1 cellular context compared by ENCODE assay signal in the genomic region with DNA sequence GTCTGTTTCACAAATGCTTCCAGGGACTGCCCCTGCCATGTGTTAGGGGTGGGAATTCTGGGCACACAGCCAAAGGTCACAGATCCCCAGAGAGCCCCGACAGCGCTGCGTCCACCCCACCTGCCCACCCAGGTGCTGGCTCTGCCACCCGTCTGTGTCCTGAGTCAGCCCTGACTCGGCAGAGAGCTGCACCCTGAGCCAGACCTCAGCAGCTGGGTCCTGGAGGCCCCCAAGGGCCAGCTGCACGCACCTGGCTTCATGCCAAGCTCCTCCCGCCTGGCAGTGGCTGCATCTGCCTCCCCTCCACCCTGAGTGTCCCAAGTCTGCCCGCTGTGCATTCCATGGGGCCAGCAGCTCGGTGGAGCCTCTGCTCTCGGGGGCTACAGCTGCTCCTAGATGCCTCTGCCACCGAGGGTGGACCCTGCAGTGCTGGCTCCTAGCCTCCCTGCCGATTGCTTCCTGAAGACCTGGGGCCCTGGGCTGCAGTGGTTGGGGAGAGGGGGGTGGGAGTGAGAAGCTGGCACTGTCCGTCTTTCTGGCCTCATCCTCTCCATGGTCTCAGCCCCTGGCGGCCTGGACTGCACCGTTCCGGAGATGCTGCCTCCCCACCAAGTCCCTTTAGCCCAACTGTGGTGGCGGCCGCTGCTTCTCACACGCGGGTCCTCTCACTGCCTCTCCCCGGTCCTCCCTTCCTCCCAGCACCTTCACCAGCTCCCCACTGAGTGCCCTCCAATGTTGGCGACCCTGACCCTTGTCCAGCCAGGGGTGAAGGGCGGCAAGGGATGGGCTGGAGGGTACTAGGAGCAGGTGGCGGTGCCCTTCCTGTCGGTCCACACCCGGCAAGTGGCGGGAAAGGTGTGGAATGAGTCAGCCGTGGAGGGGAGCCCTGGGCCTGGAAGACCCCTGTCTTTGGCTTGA.
TF ChIP-seq lines count a peak whose summit lies in the region.

No MANE protein-coding gene starts in this region.

TF ChIP-seq in HepG2, 621 proteins besides CTCF, POLR2A, EP300 and RAD21 (continued from another document and continues in another):
- TF ChIP-seq SOX13 (IDR thresholded peaks at IDR 0.05), result no peak
- peak in 1 of 2 experiments; percentile 74; a peak in 1 of 4 replicates for TF ChIP-seq SOX13 (CRISPR knock-in tag; conservative IDR thresholded peaks at IDR 0.05 in 1 of 2, IDR thresholded peaks at IDR 0.05 in 1 of 2)
- TF ChIP-seq ZNF446 (CRISPR knock-in tag; IDR thresholded peaks at IDR 0.05), result no peak
- TF ChIP-seq ZNF83 (CRISPR knock-in tag; IDR thresholded peaks at IDR 0.05; ENCODE audit: borderline replicate concordance), result no peak
- TF ChIP-seq, protein P1, sequence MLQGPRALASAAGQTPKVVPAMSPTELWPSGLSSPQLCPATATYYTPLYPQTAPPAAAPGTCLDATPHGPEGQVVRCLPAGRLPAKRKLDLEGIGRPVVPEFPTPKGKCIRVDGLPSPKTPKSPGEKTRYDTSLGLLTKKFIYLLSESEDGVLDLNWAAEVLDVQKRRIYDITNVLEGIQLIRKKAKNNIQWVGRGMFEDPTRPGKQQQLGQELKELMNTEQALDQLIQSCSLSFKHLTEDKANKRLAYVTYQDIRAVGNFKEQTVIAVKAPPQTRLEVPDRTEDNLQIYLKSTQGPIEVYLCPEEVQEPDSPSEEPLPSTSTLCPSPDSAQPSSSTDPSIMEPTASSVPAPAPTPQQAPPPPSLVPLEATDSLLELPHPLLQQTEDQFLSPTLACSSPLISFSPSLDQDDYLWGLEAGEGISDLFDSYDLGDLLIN (CRISPR knock-in tag; IDR thresholded peaks at IDR 0.05; ENCODE audit: borderline replicate concordance), result peak; percentile 54; the same call in 1 of the 2 replicates
- TF ChIP-seq, protein P2, sequence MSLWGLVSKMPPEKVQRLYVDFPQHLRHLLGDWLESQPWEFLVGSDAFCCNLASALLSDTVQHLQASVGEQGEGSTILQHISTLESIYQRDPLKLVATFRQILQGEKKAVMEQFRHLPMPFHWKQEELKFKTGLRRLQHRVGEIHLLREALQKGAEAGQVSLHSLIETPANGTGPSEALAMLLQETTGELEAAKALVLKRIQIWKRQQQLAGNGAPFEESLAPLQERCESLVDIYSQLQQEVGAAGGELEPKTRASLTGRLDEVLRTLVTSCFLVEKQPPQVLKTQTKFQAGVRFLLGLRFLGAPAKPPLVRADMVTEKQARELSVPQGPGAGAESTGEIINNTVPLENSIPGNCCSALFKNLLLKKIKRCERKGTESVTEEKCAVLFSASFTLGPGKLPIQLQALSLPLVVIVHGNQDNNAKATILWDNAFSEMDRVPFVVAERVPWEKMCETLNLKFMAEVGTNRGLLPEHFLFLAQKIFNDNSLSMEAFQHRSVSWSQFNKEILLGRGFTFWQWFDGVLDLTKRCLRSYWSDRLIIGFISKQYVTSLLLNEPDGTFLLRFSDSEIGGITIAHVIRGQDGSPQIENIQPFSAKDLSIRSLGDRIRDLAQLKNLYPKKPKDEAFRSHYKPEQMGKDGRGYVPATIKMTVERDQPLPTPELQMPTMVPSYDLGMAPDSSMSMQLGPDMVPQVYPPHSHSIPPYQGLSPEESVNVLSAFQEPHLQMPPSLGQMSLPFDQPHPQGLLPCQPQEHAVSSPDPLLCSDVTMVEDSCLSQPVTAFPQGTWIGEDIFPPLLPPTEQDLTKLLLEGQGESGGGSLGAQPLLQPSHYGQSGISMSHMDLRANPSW (CRISPR knock-in tag; IDR thresholded peaks at IDR 0.05; ENCODE audit: borderline replicate concordance), result peak; percentile 63; the same call in 1 of the 2 replicates
- peak; percentile 87 for TF ChIP-seq MED1 (CRISPR knock-in tag; IDR thresholded peaks at IDR 0.05)
- TF ChIP-seq HMG20A (CRISPR knock-in tag; IDR thresholded peaks at IDR 0.05; ENCODE audit: borderline replicate concordance), result peak; percentile 31; the same call in 1 of the 2 replicates
- TF ChIP-seq ZNF224 (CRISPR knock-in tag; IDR thresholded peaks at IDR 0.05), result no peak
- peak; percentile 34; the same call in 1 of the 2 replicates for TF ChIP-seq ZNF121 (CRISPR knock-in tag; IDR thresholded peaks at IDR 0.05)
- TF ChIP-seq RBM39 (IDR thresholded peaks at IDR 0.05; ENCODE audit: low read depth, low read length, poor library complexity, severe bottlenecking), result peak; percentile 69
- TF ChIP-seq, protein P3, sequence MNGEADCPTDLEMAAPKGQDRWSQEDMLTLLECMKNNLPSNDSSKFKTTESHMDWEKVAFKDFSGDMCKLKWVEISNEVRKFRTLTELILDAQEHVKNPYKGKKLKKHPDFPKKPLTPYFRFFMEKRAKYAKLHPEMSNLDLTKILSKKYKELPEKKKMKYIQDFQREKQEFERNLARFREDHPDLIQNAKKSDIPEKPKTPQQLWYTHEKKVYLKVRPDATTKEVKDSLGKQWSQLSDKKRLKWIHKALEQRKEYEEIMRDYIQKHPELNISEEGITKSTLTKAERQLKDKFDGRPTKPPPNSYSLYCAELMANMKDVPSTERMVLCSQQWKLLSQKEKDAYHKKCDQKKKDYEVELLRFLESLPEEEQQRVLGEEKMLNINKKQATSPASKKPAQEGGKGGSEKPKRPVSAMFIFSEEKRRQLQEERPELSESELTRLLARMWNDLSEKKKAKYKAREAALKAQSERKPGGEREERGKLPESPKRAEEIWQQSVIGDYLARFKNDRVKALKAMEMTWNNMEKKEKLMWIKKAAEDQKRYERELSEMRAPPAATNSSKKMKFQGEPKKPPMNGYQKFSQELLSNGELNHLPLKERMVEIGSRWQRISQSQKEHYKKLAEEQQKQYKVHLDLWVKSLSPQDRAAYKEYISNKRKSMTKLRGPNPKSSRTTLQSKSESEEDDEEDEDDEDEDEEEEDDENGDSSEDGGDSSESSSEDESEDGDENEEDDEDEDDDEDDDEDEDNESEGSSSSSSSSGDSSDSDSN (CRISPR knock-in tag; IDR thresholded peaks at IDR 0.05), result peak; percentile 74
- TF ChIP-seq, protein P4, sequence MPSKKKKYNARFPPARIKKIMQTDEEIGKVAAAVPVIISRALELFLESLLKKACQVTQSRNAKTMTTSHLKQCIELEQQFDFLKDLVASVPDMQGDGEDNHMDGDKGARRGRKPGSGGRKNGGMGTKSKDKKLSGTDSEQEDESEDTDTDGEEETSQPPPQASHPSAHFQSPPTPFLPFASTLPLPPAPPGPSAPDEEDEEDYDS (CRISPR knock-in tag; IDR thresholded peaks at IDR 0.05), result peak; percentile 53; the same call in 1 of the 2 replicates
- TF ChIP-seq MIER2 (CRISPR knock-in tag; IDR thresholded peaks at IDR 0.05), result no peak
- TF ChIP-seq, protein P5, sequence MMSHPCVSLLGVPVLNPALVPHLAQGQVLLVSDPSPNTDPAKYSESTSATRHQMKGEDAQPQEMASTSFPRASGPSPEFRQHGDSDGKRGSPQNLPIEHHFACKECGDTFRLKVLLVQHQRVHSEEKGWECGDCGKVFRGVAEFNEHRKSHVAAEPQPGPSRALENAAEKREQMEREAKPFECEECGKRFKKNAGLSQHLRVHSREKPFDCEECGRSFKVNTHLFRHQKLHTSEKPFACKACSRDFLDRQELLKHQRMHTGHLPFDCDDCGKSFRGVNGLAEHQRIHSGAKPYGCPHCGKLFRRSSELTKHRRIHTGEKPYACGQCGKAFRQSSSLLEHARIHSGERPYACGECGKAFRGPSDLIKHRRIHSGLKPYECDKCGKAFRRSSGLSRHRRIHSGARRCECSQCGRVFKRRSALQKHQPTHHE (CRISPR knock-in tag; IDR thresholded peaks at IDR 0.05; ENCODE audit: borderline replicate concordance), result 0 out of 2 replicates have a peak, but pooled peaks have one; percentile 59
- TF ChIP-seq ZNF747 (CRISPR knock-in tag; IDR thresholded peaks at IDR 0.05; ENCODE audit: borderline replicate concordance), result peak; percentile 62; the same call in 1 of the 2 replicates
- no peak for TF ChIP-seq ZNF124 (CRISPR knock-in tag; IDR thresholded peaks at IDR 0.05)
- no peak for TF ChIP-seq CCAR2 (optimal IDR thresholded peaks at IDR 0.05; ENCODE audit: low read depth, low read length)
- TF ChIP-seq HIVEP1 (CRISPR knock-in tag; IDR thresholded peaks at IDR 0.05), result no peak; the same call in 1 of the 2 replicates
- TF ChIP-seq, protein P6, sequence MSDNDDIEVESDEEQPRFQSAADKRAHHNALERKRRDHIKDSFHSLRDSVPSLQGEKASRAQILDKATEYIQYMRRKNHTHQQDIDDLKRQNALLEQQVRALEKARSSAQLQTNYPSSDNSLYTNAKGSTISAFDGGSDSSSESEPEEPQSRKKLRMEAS (IDR thresholded peaks at IDR 0.05), result peak; percentile 37; the same call in 1 of the 2 replicates
- TF ChIP-seq, protein P7, sequence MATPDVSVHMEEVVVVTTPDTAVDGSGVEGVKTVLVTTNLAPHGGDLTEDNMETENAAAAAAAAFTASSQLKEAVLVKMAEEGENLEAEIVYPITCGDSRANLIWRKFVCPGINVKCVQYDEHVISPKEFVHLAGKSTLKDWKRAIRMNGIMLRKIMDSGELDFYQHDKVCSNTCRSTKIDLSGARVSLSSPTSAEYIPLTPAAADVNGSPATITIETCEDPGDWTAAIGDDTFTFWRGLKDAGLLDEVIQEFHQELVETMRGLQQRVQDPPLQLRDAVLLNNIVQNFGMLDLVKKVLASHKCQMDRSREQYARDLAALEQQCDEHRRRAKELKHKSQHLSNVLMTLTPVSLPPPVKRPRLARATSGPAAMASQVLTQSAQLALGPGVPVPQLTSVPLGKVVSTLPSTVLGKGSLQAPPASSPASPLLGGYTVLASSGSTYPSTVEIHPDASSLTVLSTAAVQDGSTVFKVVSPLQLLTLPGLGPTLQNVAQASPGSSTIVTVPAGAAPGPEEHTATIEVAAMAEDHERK (CRISPR knock-in tag; IDR thresholded peaks at IDR 0.05; ENCODE audit: low read depth), result no peak
- peak in 1 of 2 experiments; percentile 42; a peak in 1 of 4 replicates for TF ChIP-seq NR2F1 (CRISPR knock-in tag; IDR thresholded peaks at IDR 0.05)
- TF ChIP-seq TOE1 (CRISPR knock-in tag; IDR thresholded peaks at IDR 0.05), result no peak
- TF ChIP-seq, protein P8, sequence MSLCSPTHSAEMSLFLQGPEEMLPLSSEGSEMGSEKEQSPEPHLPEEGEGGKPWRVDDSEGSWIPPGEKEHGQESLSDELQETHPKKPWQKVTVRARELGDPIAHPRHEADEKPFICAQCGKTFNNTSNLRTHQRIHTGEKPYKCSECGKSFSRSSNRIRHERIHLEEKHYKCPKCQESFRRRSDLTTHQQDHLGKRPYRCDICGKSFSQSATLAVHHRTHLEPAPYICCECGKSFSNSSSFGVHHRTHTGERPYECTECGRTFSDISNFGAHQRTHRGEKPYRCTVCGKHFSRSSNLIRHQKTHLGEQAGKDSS (CRISPR knock-in tag; IDR thresholded peaks at IDR 0.05; ENCODE audit: borderline replicate concordance, low read depth), result peak; percentile 58; the same call in 1 of the 2 replicates
- TF ChIP-seq TRIM24 (CRISPR knock-in tag; IDR thresholded peaks at IDR 0.05), result no peak
- peak; percentile 61 for TF ChIP-seq GATAD1 (CRISPR knock-in tag; IDR thresholded peaks at IDR 0.05)
- TF ChIP-seq, protein P9, sequence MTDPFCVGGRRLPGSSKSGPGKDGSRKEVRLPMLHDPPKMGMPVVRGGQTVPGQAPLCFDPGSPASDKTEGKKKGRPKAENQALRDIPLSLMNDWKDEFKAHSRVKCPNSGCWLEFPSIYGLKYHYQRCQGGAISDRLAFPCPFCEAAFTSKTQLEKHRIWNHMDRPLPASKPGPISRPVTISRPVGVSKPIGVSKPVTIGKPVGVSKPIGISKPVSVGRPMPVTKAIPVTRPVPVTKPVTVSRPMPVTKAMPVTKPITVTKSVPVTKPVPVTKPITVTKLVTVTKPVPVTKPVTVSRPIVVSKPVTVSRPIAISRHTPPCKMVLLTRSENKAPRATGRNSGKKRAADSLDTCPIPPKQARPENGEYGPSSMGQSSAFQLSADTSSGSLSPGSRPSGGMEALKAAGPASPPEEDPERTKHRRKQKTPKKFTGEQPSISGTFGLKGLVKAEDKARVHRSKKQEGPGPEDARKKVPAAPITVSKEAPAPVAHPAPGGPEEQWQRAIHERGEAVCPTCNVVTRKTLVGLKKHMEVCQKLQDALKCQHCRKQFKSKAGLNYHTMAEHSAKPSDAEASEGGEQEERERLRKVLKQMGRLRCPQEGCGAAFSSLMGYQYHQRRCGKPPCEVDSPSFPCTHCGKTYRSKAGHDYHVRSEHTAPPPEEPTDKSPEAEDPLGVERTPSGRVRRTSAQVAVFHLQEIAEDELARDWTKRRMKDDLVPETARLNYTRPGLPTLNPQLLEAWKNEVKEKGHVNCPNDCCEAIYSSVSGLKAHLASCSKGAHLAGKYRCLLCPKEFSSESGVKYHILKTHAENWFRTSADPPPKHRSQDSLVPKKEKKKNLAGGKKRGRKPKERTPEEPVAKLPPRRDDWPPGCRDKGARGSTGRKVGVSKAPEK (CRISPR knock-in tag; IDR thresholded peaks at IDR 0.05; ENCODE audit: borderline replicate concordance), result no peak
- TF ChIP-seq, protein P10, sequence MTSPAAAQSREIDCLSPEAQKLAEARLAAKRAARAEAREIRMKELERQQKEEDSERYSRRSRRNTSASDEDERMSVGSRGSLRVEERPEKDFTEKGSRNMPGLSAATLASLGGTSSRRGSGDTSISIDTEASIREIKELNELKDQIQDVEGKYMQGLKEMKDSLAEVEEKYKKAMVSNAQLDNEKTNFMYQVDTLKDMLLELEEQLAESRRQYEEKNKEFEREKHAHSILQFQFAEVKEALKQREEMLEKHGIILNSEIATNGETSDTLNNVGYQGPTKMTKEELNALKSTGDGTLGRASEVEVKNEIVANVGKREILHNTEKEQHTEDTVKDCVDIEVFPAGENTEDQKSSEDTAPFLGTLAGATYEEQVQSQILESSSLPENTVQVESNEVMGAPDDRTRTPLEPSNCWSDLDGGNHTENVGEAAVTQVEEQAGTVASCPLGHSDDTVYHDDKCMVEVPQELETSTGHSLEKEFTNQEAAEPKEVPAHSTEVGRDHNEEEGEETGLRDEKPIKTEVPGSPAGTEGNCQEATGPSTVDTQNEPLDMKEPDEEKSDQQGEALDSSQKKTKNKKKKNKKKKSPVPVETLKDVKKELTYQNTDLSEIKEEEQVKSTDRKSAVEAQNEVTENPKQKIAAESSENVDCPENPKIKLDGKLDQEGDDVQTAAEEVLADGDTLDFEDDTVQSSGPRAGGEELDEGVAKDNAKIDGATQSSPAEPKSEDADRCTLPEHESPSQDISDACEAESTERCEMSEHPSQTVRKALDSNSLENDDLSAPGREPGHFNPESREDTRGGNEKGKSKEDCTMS (CRISPR knock-in tag; conservative IDR thresholded peaks at IDR 0.05), result no peak
- TF ChIP-seq NKX3-1 (CRISPR knock-in tag; IDR thresholded peaks at IDR 0.05), result no peak
- TF ChIP-seq HNRNPK (IDR thresholded peaks at IDR 0.05; ENCODE audit: low read depth, low read length, poor library complexity, severe bottlenecking), result peak; percentile 75
- TF ChIP-seq SP4 (CRISPR knock-in tag; IDR thresholded peaks at IDR 0.05), result peak; percentile 50; the same call in 1 of the 2 replicates
- TF ChIP-seq ZNF850 (CRISPR knock-in tag; conservative IDR thresholded peaks at IDR 0.05), result no peak
- TF ChIP-seq, protein P11, sequence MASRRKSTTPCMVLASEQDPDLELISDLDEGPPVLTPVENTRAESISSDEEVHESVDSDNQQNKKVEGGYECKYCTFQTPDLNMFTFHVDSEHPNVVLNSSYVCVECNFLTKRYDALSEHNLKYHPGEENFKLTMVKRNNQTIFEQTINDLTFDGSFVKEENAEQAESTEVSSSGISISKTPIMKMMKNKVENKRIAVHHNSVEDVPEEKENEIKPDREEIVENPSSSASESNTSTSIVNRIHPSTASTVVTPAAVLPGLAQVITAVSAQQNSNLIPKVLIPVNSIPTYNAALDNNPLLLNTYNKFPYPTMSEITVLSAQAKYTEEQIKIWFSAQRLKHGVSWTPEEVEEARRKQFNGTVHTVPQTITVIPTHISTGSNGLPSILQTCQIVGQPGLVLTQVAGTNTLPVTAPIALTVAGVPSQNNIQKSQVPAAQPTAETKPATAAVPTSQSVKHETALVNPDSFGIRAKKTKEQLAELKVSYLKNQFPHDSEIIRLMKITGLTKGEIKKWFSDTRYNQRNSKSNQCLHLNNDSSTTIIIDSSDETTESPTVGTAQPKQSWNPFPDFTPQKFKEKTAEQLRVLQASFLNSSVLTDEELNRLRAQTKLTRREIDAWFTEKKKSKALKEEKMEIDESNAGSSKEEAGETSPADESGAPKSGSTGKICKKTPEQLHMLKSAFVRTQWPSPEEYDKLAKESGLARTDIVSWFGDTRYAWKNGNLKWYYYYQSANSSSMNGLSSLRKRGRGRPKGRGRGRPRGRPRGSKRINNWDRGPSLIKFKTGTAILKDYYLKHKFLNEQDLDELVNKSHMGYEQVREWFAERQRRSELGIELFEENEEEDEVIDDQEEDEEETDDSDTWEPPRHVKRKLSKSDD (CRISPR knock-in tag; IDR thresholded peaks at IDR 0.05; ENCODE audit: low read depth), result peak; percentile 54; the same call in 1 of the 2 replicates
